9 cellular contexts compared by ENCODE assay signal in the genomic region with DNA sequence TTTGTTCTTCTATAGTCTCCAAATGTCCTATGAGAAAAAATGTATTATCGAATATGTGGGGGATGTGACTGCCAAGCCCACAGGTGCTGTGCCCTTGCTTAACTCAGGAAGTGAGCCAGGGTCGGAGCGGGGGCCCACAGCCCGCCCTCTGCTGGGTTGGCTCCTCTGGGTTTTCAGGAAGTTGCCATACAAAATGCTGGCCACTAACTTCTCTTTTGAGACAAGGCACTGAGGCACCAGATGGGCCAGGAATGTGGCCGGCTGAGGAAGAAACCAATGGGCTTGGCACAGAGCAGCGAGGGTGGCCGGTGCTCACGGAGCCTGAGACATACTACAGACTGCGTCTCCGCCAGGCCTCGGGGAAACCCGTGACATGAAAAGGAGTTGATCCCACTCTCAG. TPM values are rescaled to one million over a fixed set of nuclear protein-coding genes. Genes with fewer than 3 reads are reported as not detected.
A peak's percentile ranks its signal among the peaks of the same experiment; 100 is the strongest.
DNase-seq lines count a peak whose midpoint lies in the region; ATAC-seq and TF ChIP-seq lines count a peak whose summit lies in the region.
"Had no signal": no experiment of that assay in that cellular context is flagged by ENCODE, and none has a peak within 500 bp of the region (broad histone marks: within the 10 kb centered on the region; RNA-seq: fewer than 3 reads in every experiment).

No MANE protein-coding gene starts in this region.

- peak overlapping the region in 9 of 10 donors; percentile 1 to 54 (median 42) for H3K4me3 Mint-ChIP-seq in naive thymus-derived CD4-positive, alpha-beta T cell
- no peak overlapping the region for H3K4me3 Mint-ChIP-seq in type B pancreatic cell

- peaks cover 0 to 15% (median 11%) of the 10 kb centered on the region in 3 experiments for H3K36me3 ChIP-seq in naive thymus-derived CD4-positive, alpha-beta T cell (ENCODE audit: control insufficient read depth in 2 of 3, insufficient read depth in 3 of 3, low read length in 3 of 3)
- peaks cover 14% of the 10 kb centered on the region for H3K36me3 ChIP-seq in MG63

- intact Hi-C loops in dorsolateral prefrontal cortex (cut with DNase I): loop anchor here (5.0 kb wide), 2 partner anchors 37 to 57 kb away; a partner anchor contains a TSS
- intact Hi-C loops in naive thymus-derived CD4-positive, alpha-beta T cell (cut with micrococcal nuclease): loop anchor here in 1 of 2 donors (1.0 to 2.0 kb wide), 2 partner anchors 34 to 56 kb away; no protein-coding TSS in a partner anchor

- peak; percentile 39 for ATAC-seq in naive thymus-derived CD4-positive, alpha-beta T cell
- ATAC-seq: Panc1 had no signal

- no peaks in the 10 kb centered on the region for H3K9me3 Mint-ChIP-seq in naive thymus-derived CD4-positive, alpha-beta T cell
- H3K9me3 Mint-ChIP-seq in type B pancreatic cell: no peaks in the 10 kb centered on the region

- no peaks in the 10 kb centered on the region for H3K9me3 ChIP-seq in naive thymus-derived CD4-positive, alpha-beta T cell (ENCODE audit: control insufficient read depth in 2 of 3, low read length in 3 of 3)
- no peaks in the 10 kb centered on the region for H3K9me3 ChIP-seq in MG63

- no peaks in the 10 kb centered on the region for H3K27me3 Mint-ChIP-seq in naive thymus-derived CD4-positive, alpha-beta T cell
- no peaks in the 10 kb centered on the region for H3K27me3 Mint-ChIP-seq in type B pancreatic cell

- H3K36me3 Mint-ChIP-seq in naive thymus-derived CD4-positive, alpha-beta T cell: peaks cover 4 to 40% (median 18%) of the 10 kb centered on the region in 5 donors
- peaks cover 24% of the 10 kb centered on the region for H3K36me3 Mint-ChIP-seq in type B pancreatic cell

- CTCF ChIA-PET in naive thymus-derived CD4-positive, alpha-beta T cell (lab: Charles Lee): interaction anchor here (1.0 to 8.9 kb wide), 8 partner anchors 9 to 56 kb away, joined by 3 to 55 read pairs (median 3); no protein-coding TSS in a partner anchor

- peak overlapping the region in 8 of 9 donors; percentile 0 to 94 (median 63) for H3K27ac Mint-ChIP-seq in naive thymus-derived CD4-positive, alpha-beta T cell
- no peak overlapping the region for H3K27ac Mint-ChIP-seq in type B pancreatic cell

- TF ChIP-seq CTCF in dorsolateral prefrontal cortex (IDR thresholded peaks at IDR 0.05 in 54 of 56, conservative IDR thresholded peaks at IDR 0.05 in 2 of 56; ENCODE audit: low read depth in 1 of 56, partially characterized antibody in 56 of 56) (peak in 13 of 56 donors; percentile 10 to 30 (median 16)), type B pancreatic cell (conservative IDR thresholded peaks at IDR 0.05) (no peak)

- DNase-seq in AG08395 (ENCODE audit: low spot score) (peak; percentile 53), NAMALWA (ENCODE audit: low spot score) (peak; percentile 17), dorsolateral prefrontal cortex (peak in 8 of 10 donors; percentile 60 to 90 (median 75)), type B pancreatic cell (ENCODE audit: extremely low spot score, unreplicated experiment) (no peak), MG63 (no peak), NCI-H1417 (lab: John Stamatoyannopoulos, UW) (no peak), DMS53 treated with DMSO at 0.1 percent for 48 hours (lab: John Stamatoyannopoulos, UW; ENCODE audit: unreplicated experiment) (no peak)
- peak in 1 of 9 donors; percentile 22 for DNase-seq in naive thymus-derived CD4-positive, alpha-beta T cell

- H3K27ac ChIP-seq in dorsolateral prefrontal cortex: peak overlapping the region; percentile 71 to 100 (median 98)
- H3K27ac ChIP-seq in naive thymus-derived CD4-positive, alpha-beta T cell (ENCODE audit: low read depth, low read length): no peak overlapping the region

- POLR2A ChIA-PET in naive thymus-derived CD4-positive, alpha-beta T cell (lab: Charles Lee): interaction anchor here (1.0 to 6.6 kb wide), 7 partner anchors 9 to 36 kb away, joined by 3 to 40 read pairs (median 4); no protein-coding TSS in a partner anchor

- H3K4me1 ChIP-seq in naive thymus-derived CD4-positive, alpha-beta T cell (ENCODE audit: control insufficient read depth in 2 of 2, insufficient read depth in 2 of 2, low read length in 2 of 2): peaks cover 39 to 90% of the 10 kb centered on the region in 2 donors

- H3K4me3 ChIP-seq in dorsolateral prefrontal cortex: peak overlapping the region in 1 of 59 donors; percentile 14
- no peak overlapping the region for H3K4me3 ChIP-seq in naive thymus-derived CD4-positive, alpha-beta T cell (ENCODE audit: low read length)
- H3K4me3 ChIP-seq in MG63: no peak overlapping the region

- H3K4me1 Mint-ChIP-seq in naive thymus-derived CD4-positive, alpha-beta T cell: peaks cover 50 to 90% (median 64%) of the 10 kb centered on the region in 7 donors
- peaks cover 11% of the 10 kb centered on the region for H3K4me1 Mint-ChIP-seq in type B pancreatic cell (ENCODE audit: unreplicated experiment)

- no peaks in the 10 kb centered on the region for H3K27me3 ChIP-seq in dorsolateral prefrontal cortex
- H3K27me3 ChIP-seq in naive thymus-derived CD4-positive, alpha-beta T cell (ENCODE audit: control insufficient read depth in 2 of 2, insufficient read depth in 2 of 2, low read length in 2 of 2): no peaks in the 10 kb centered on the region
- no peaks in the 10 kb centered on the region for H3K27me3 ChIP-seq in MG63

RNA-seq across cellular contexts. Expression of a gene that starts 58.9 kb away (rescaled TPM):
- 100 to 1,000 TPM in 2 of 120 experiments, 10 to 100 TPM in 118; 30.6 to 142 (median 58.2) TPM for total RNA-seq in dorsolateral prefrontal cortex
- 10 to 100 TPM; 25.5 to 51.5 (median 28.6) TPM for total RNA-seq in naive thymus-derived CD4-positive, alpha-beta T cell
- polyA plus RNA-seq in naive thymus-derived CD4-positive, alpha-beta T cell: 10 to 100 TPM in 1 of 2 donors, 1 to 10 TPM in 1; 3.9 to 18.8 TPM
- 25.9 and 35.9 TPM in 2 replicates for total RNA-seq in type B pancreatic cell (ENCODE audit: low replicate concordance)
- 14.4 and 15.8 TPM in 2 replicates for total RNA-seq in MG63 (2014; rRNA removed; shearing (Covaris generic); ENCODE audit: low replicate concordance)

Comparison
In these comparisons a context has a peak if more than half of its experiments do, and no peak if none do; other contexts are left out.
1. DNase-seq: peak in AG08395 (single experiment), NAMALWA (single experiment) and dorsolateral prefrontal cortex (8 of 10); none in type B pancreatic cell (single experiment), MG63 (single experiment), NCI-H1417 (0 of 3) and DMS53 treated with DMSO at 0.1 percent for 48 hours (single experiment).